10 cellular contexts compared by ENCODE assay signal in the genomic region with DNA sequence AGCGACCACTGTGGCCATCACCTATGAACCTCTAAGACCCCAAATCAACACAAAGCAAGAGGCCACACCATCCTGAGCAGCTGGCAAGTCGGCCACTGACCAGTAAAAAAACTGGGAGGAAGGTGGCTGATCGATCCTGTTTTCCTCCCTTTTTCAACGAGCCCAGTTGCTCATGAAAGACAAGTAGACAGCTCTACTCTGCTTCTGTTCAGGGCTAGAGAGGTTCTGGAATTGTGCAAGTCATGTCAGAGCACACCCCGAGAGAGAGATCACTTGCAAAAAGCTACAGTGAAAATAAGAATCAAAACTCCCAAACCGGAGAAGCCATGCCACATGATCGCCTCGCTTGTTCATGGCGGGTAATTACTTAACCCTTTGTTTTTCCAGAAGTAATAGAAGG. TPM values are rescaled to one million over a fixed set of nuclear protein-coding genes. Genes with fewer than 3 reads are reported as not detected.
DNase-seq lines count a peak whose midpoint lies in the region; ATAC-seq and TF ChIP-seq lines count a peak whose summit lies in the region.
"Had no signal": no experiment of that assay in that cellular context is flagged by ENCODE, and none has a peak within 500 bp of the region (broad histone marks: within the 10 kb centered on the region; RNA-seq: fewer than 3 reads in every experiment).

No MANE protein-coding gene starts in this region.

- no peaks in the 10 kb centered on the region for H3K9me3 Mint-ChIP-seq in activated CD8-positive, alpha-beta T cell treated with anti-CD3 and anti-CD28 coated beads, Interleukin-2, amount 10 ng/mL, durations not matched to agents 7 days and 5 days (ENCODE audit: insufficient read depth)
- no peaks in the 10 kb centered on the region for H3K9me3 Mint-ChIP-seq in activated CD8-positive, alpha-beta T cell treated with anti-CD3 and anti-CD28 coated beads for 36 hours
- H3K9me3 Mint-ChIP-seq in endothelial cell (ENCODE audit: unreplicated experiment), result no peaks in the 10 kb centered on the region
- H3K9me3 Mint-ChIP-seq in nephron progenitor cell, result no peaks in the 10 kb centered on the region
- H3K9me3 Mint-ChIP-seq: endodermal cell had no signal

- CTCF ChIA-PET in activated CD8-positive, alpha-beta T cell treated with anti-CD3 and anti-CD28 coated beads, Interleukin-2, amount 10 ng/mL, durations not matched to agents 7 days and 5 days (lab: Charles Lee), result interaction anchor here (0.6 kb wide), 1 partner anchor 24 kb away, joined by 3 read pairs; no protein-coding TSS in a partner anchor
- CTCF ChIA-PET in activated CD8-positive, alpha-beta T cell treated with anti-CD3 and anti-CD28 coated beads for 36 hours (lab: Charles Lee), result interaction anchor here (1.6 kb wide), 1 partner anchor 14 kb away, joined by 3 read pairs; no protein-coding TSS in a partner anchor

- no peak overlapping the region for H3K4me3 Mint-ChIP-seq in activated CD8-positive, alpha-beta T cell treated with anti-CD3 and anti-CD28 coated beads, Interleukin-2, amount 10 ng/mL, durations not matched to agents 7 days and 5 days
- H3K4me3 Mint-ChIP-seq in activated CD8-positive, alpha-beta T cell treated with anti-CD3 and anti-CD28 coated beads for 36 hours, result no peak overlapping the region
- H3K4me3 Mint-ChIP-seq in endothelial cell (ENCODE audit: unreplicated experiment) (peak overlapping the region; percentile 26), nephron progenitor cell (no peak overlapping the region)
- H3K4me3 Mint-ChIP-seq: endodermal cell had no signal

- H3K27me3 Mint-ChIP-seq in activated CD8-positive, alpha-beta T cell treated with anti-CD3 and anti-CD28 coated beads, Interleukin-2, amount 10 ng/mL, durations not matched to agents 7 days and 5 days (ENCODE audit: low read depth), result no peaks in the 10 kb centered on the region
- H3K27me3 Mint-ChIP-seq in activated CD8-positive, alpha-beta T cell treated with anti-CD3 and anti-CD28 coated beads for 36 hours, result no peaks in the 10 kb centered on the region
- peaks cover 14% of the 10 kb centered on the region for H3K27me3 Mint-ChIP-seq in endothelial cell (ENCODE audit: unreplicated experiment)
- peaks cover 9% of the 10 kb centered on the region for H3K27me3 Mint-ChIP-seq in nephron progenitor cell (ENCODE audit: low read depth, poor library complexity)

- H3K27ac Mint-ChIP-seq in activated CD8-positive, alpha-beta T cell treated with anti-CD3 and anti-CD28 coated beads, Interleukin-2, amount 10 ng/mL, durations not matched to agents 7 days and 5 days, result no peak overlapping the region
- no peak overlapping the region for H3K27ac Mint-ChIP-seq in activated CD8-positive, alpha-beta T cell treated with anti-CD3 and anti-CD28 coated beads for 36 hours
- H3K27ac Mint-ChIP-seq in endothelial cell (ENCODE audit: unreplicated experiment), result peak overlapping the region; percentile 53
- peak overlapping the region; percentile 93 for H3K27ac Mint-ChIP-seq in nephron progenitor cell
- H3K27ac Mint-ChIP-seq: endodermal cell had no signal

- intact Hi-C loops in activated CD8-positive, alpha-beta T cell treated with anti-CD3 and anti-CD28 coated beads for 36 hours (cut with micrococcal nuclease), result no loop called here

- TF ChIP-seq CTCF in activated CD8-positive, alpha-beta T cell treated with anti-CD3 and anti-CD28 coated beads for 36 hours (IDR thresholded peaks at IDR 0.05), result no peak
- TF ChIP-seq CTCF in endothelial cell (IDR thresholded peaks at IDR 0.05; ENCODE audit: unreplicated experiment), result no peak
- no peak for TF ChIP-seq CTCF in nephron progenitor cell (IDR thresholded peaks at IDR 0.05)

- peaks cover 7% of the 10 kb centered on the region for H3K4me1 Mint-ChIP-seq in activated CD8-positive, alpha-beta T cell treated with anti-CD3 and anti-CD28 coated beads, Interleukin-2, amount 10 ng/mL, durations not matched to agents 7 days and 5 days (ENCODE audit: low read depth)
- H3K4me1 Mint-ChIP-seq in activated CD8-positive, alpha-beta T cell treated with anti-CD3 and anti-CD28 coated beads for 36 hours (ENCODE audit: low read depth), result peaks cover 7% of the 10 kb centered on the region
- H3K4me1 Mint-ChIP-seq in endothelial cell (ENCODE audit: unreplicated experiment), result peaks cover 29% of the 10 kb centered on the region
- peaks cover 86% of the 10 kb centered on the region for H3K4me1 Mint-ChIP-seq in nephron progenitor cell

- in situ Hi-C loops in ACHN (cut with HindIII; ENCODE audit: low pct_ligation_motif_present, low pct_unique_long_range_greater_than_20kb, low sequenced_read_pairs), result no loop called here

- no peak for ATAC-seq in activated CD8-positive, alpha-beta T cell treated with anti-CD3 and anti-CD28 coated beads, Interleukin-2, amount 10 ng/mL, durations not matched to agents 7 days and 5 days
- no peak for ATAC-seq in activated CD8-positive, alpha-beta T cell treated with anti-CD3 and anti-CD28 coated beads for 36 hours
- no peak for ATAC-seq in HG03342 (IDR thresholded peaks at IDR 0.05; ENCODE audit: unreplicated experiment)

- no peaks in the 10 kb centered on the region for H3K36me3 Mint-ChIP-seq in activated CD8-positive, alpha-beta T cell treated with anti-CD3 and anti-CD28 coated beads, Interleukin-2, amount 10 ng/mL, durations not matched to agents 7 days and 5 days (ENCODE audit: low read depth)
- H3K36me3 Mint-ChIP-seq in activated CD8-positive, alpha-beta T cell treated with anti-CD3 and anti-CD28 coated beads for 36 hours (ENCODE audit: low read depth), result no peaks in the 10 kb centered on the region
- peaks cover 30% of the 10 kb centered on the region for H3K36me3 Mint-ChIP-seq in endothelial cell (ENCODE audit: low read depth, unreplicated experiment)
- peaks cover 64% of the 10 kb centered on the region for H3K36me3 Mint-ChIP-seq in nephron progenitor cell (ENCODE audit: low read depth)

- peak; percentile 8 for DNase-seq in activated CD8-positive, alpha-beta T cell treated with anti-CD3 and anti-CD28 coated beads, Interleukin-2, amount 10 ng/mL, durations not matched to agents 7 days and 5 days
- DNase-seq in activated CD8-positive, alpha-beta T cell treated with anti-CD3 and anti-CD28 coated beads for 36 hours, result no peak
- DNase-seq in endothelial cell (ENCODE audit: low spot score) (no peak), nephron progenitor cell (no peak), ureter (ENCODE audit: low spot score) (peak; percentile 38), NOMO-1 (lab: John Stamatoyannopoulos, UW; ENCODE audit: unreplicated experiment in 2 of 2) (no peak), ACHN (no peak)
- DNase-seq: DMS 273 treated with DMSO at 0.1 percent for 48 hours had no signal

- POLR2A ChIA-PET in activated CD8-positive, alpha-beta T cell treated with anti-CD3 and anti-CD28 coated beads, Interleukin-2, amount 10 ng/mL, durations not matched to agents 7 days and 5 days (lab: Charles Lee), result no interaction called here
- POLR2A ChIA-PET in activated CD8-positive, alpha-beta T cell treated with anti-CD3 and anti-CD28 coated beads for 36 hours (lab: Charles Lee), result no interaction called here

RNA-seq across cellular contexts. Expression of a gene that starts 34.6 kb away (rescaled TPM):
- 1 to 10 TPM; 2.5 to 3.3 TPM for total RNA-seq in activated CD8-positive, alpha-beta T cell treated with anti-CD3 and anti-CD28 coated beads, Interleukin-2, amount 10 ng/mL, durations not matched to agents 7 days and 5 days
- 10 to 100 TPM in 1 of 2 experiments, 1 to 10 TPM in 1; 7.0 to 10.5 TPM for total RNA-seq in activated CD8-positive, alpha-beta T cell treated with anti-CD3 and anti-CD28 coated beads for 36 hours
- 83.2 TPM for total RNA-seq in endothelial cell (ENCODE audit: unreplicated experiment)
- 75.6 TPM for total RNA-seq in ureter

Comparison
In these comparisons a context has a peak if more than half of its experiments do, and no peak if none do; other contexts are left out.
1. DNase-seq: peak in activated CD8-positive, alpha-beta T cell treated with anti-CD3 and anti-CD28 coated beads, Interleukin-2, amount 10 ng/mL, durations not matched to agents 7 days and 5 days (single experiment) and ureter (single experiment); none in activated CD8-positive, alpha-beta T cell treated with anti-CD3 and anti-CD28 coated beads for 36 hours (single experiment), endothelial cell (single experiment), nephron progenitor cell (single experiment), NOMO-1 (0 of 2) and ACHN (single experiment).
2. H3K27ac Mint-ChIP-seq: peak in endothelial cell (single experiment) and nephron progenitor cell (single experiment); none in activated CD8-positive, alpha-beta T cell treated with anti-CD3 and anti-CD28 coated beads, Interleukin-2, amount 10 ng/mL, durations not matched to agents 7 days and 5 days (single experiment) and activated CD8-positive, alpha-beta T cell treated with anti-CD3 and anti-CD28 coated beads for 36 hours (single experiment).